Comparison of ENCODE assay signal across 7 cellular contexts in genomic region chr11:47186076-47186936, GRCh38. TPM values are rescaled to one million over a fixed set of nuclear protein-coding genes. Genes with fewer than 3 reads are reported as not detected.
DNase-seq lines count a peak whose midpoint lies in the region; ATAC-seq, FAIRE-seq and TF ChIP-seq lines count a peak whose summit lies in the region.

Gene PACSIN3, minus strand, starts transcription at chr11:47186434. Its CDS starts 3,707 bp downstream, at chr11:47182727.

- ATAC-seq in HG02981 (IDR thresholded peaks at IDR 0.05; ENCODE audit: unreplicated experiment) (peak; percentile 46), T-cell (replicated peaks in 1 of 4) (peak; percentile 72 to 75 (median 73))

- peaks cover 10 to 24% of the 10 kb centered on the region in 2 donors for H3K27me3 Mint-ChIP-seq in T-cell

- peak; percentile 62 for DNase-seq in GM12891 (ENCODE audit: insufficient read length, low spot score)
- peak in 7 of 34 experiments; percentile 13 to 44 (median 26) for DNase-seq in T-cell
- no peak for DNase-seq in bronchial epithelial cell (ENCODE audit: low read depth)
- DNase-seq in iPS-NIHi7 (ENCODE audit: extremely low spot score) = peak; percentile 62
- no peak for DNase-seq in NAMALWA (ENCODE audit: low spot score)

- TF ChIP-seq POLR2A in GM12891 (IDR thresholded peaks at IDR 0.05; ENCODE audit: low read depth, low read length) = no peak

- peak within 1 kb of the TSS; percentile 63 for H3K4me3 ChIP-seq in bronchial epithelial cell (ENCODE audit: low read depth, low read length)
- peak within 1 kb of the TSS; percentile 59 to 81 (median 70) for H3K4me3 ChIP-seq in skin epidermis

- no peaks in the 10 kb centered on the region for H3K9me3 Mint-ChIP-seq in T-cell

- TF ChIP-seq CTCF in bronchial epithelial cell (IDR thresholded peaks at IDR 0.05; ENCODE audit: insufficient read depth, low read length, severe bottlenecking) = no peak

- peaks cover 0 to 7% (median 6%) of the 10 kb centered on the region in 3 donors for H3K4me1 Mint-ChIP-seq in T-cell

- peaks cover 6% of the 10 kb centered on the region for H3K36me3 ChIP-seq in bronchial epithelial cell (ENCODE audit: control insufficient read depth, insufficient read depth, low read length)

- POLR2A ChIA-PET in T-cell (lab: Charles Lee) = no interaction called here

- H3K27ac Mint-ChIP-seq in T-cell = no peak within 1 kb of the TSS

- peak within 1 kb of the TSS; percentile 71 to 96 (median 84) for H3K27ac ChIP-seq in skin epidermis

- no peaks in the 10 kb centered on the region for H3K36me3 Mint-ChIP-seq in T-cell

- no peaks in the 10 kb centered on the region for H3K27me3 ChIP-seq in bronchial epithelial cell (ENCODE audit: control insufficient read depth, insufficient read depth, low read length)

- CTCF ChIA-PET in T-cell (lab: Charles Lee) = interaction anchor here (0.6 to 1.8 kb wide), 4 partner anchors 8 to 1115 kb away, joined by 3 to 5 read pairs (median 4); partner anchors contain the start of genes ARFGAP2 (in 1 of the 2) and DDB2 (in 1 of the 2)

- no peak for FAIRE-seq in GM12891 (lab: Jason Lieb, UNC)
- FAIRE-seq in bronchial epithelial cell (lab: Jason Lieb, UNC) = no peak

- peak within 1 kb of the TSS; percentile 69 to 80 (median 79) for H3K4me3 Mint-ChIP-seq in T-cell

TF ChIP-seq in GM12891, 5 proteins besides CTCF, POLR2A, EP300 and RAD21:
- no peak for TF ChIP-seq TAF1 (IDR thresholded peaks at IDR 0.05; ENCODE audit: low read depth, low read length)
- TF ChIP-seq POU2F2 (IDR thresholded peaks at IDR 0.05; ENCODE audit: low read depth, low read length) = no peak
- no peak for TF ChIP-seq SPI1 (IDR thresholded peaks at IDR 0.05; ENCODE audit: low read depth, low read length)
- no peak for TF ChIP-seq PAX5 (IDR thresholded peaks at IDR 0.05; ENCODE audit: insufficient read depth, low read length, severe bottlenecking)
- no peak for TF ChIP-seq POLR2AphosphoS5 (IDR thresholded peaks at IDR 0.05; ENCODE audit: low read depth, low read length)

RNA-seq across cellular contexts. Expression of gene PACSIN3, which starts in this region (rescaled TPM):
- 0.87 TPM for polyA plus RNA-seq in GM12891 (2012; ENCODE audit: low read depth, missing spikeins)
- total RNA-seq in T-cell (1 to 10 TPM in 3 of 5 donors, under 1 TPM in 1, not detected in 1; 0.49 to 1.9 (median 1.4) TPM), bronchial epithelial cell (63.2 and 97.1 TPM in 2 replicates)

Comparison
In these comparisons a context has a peak if more than half of its experiments do, and no peak if none do; other contexts are left out.
1. RNA of gene PACSIN3 (total RNA-seq): 63.2 to 97.1 TPM in bronchial epithelial cell; 0.49 to 1.9 TPM in T-cell; every median in the first group is over 10 times any median in the second.
2. DNase-seq: peak in GM12891 (single experiment) and iPS-NIHi7 (single experiment); none in bronchial epithelial cell (single experiment) and NAMALWA (single experiment).